13 cellular contexts compared by ENCODE assay signal in genomic region chr3:154316974-154317767, GRCh38. TPM values are rescaled to one million over a fixed set of nuclear protein-coding genes. Genes with fewer than 3 reads are reported as not detected.
DNase-seq lines count a peak whose midpoint lies in the region; FAIRE-seq and TF ChIP-seq lines count a peak whose summit lies in the region.
"Had no signal": no experiment of that assay in that cellular context is flagged by ENCODE, and none has a peak within 500 bp of the region (broad histone marks: within the 10 kb centered on the region; RNA-seq: fewer than 3 reads in every experiment).

No MANE protein-coding gene starts in this region.

- H3K36me3 ChIP-seq in mesenchymal stem cell (ENCODE audit: control insufficient read depth in 1 of 2, insufficient read depth in 2 of 2, low read depth in 1 of 2, low read length in 2 of 2): peaks cover 0 to 35% of the 10 kb centered on the region in 2 experiments

- peak overlapping the region; percentile 31 for H3K9ac ChIP-seq in mesenchymal stem cell (ENCODE audit: low read length)

- peaks cover 24% of the 10 kb centered on the region for H3K4me1 Mint-ChIP-seq in CD14-positive monocyte
- H3K4me1 Mint-ChIP-seq in activated naive CD8-positive, alpha-beta T cell (ENCODE audit: low read depth): peaks cover 17% of the 10 kb centered on the region
- H3K4me1 Mint-ChIP-seq in type B pancreatic cell (ENCODE audit: unreplicated experiment): peaks cover 13% of the 10 kb centered on the region

- no peak overlapping the region for H2BK120ac ChIP-seq in mesenchymal stem cell (ENCODE audit: low read depth, low read length)

- H3K23ac ChIP-seq in mesenchymal stem cell (ENCODE audit: low read length in 2 of 2): no peak overlapping the region

- no peak overlapping the region for H4K8ac ChIP-seq in mesenchymal stem cell (ENCODE audit: low read length)

- H3K4ac ChIP-seq in mesenchymal stem cell (ENCODE audit: low read depth in 1 of 2, low read length in 2 of 2): no peak overlapping the region

- H3K18ac ChIP-seq in mesenchymal stem cell (ENCODE audit: low read depth in 1 of 2, low read length in 2 of 2): no peak overlapping the region

- no peaks in the 10 kb centered on the region for H3K9me3 ChIP-seq in mesenchymal stem cell (ENCODE audit: control insufficient read depth, low read length)
- H3K9me3 ChIP-seq: heart right ventricle had no signal

- TF ChIP-seq CTCF in CD14-positive monocyte (IDR thresholded peaks at IDR 0.05) (no peak), type B pancreatic cell (conservative IDR thresholded peaks at IDR 0.05) (no peak)

- DNase-seq in CD14-positive monocyte (ENCODE audit: low spot score): no peak
- no peak for DNase-seq in H54 (ENCODE audit: insufficient read length, low spot score)
- DNase-seq in mesenchymal stem cell: no peak
- no peak for DNase-seq in type B pancreatic cell (ENCODE audit: extremely low spot score, unreplicated experiment)
- DNase-seq in HuH-7 (ENCODE audit: low spot score): no peak
- DNase-seq in superior temporal gyrus (ENCODE audit: extremely low spot score): no peak
- no peak for DNase-seq in dedifferentiated amniotic fluid mesenchymal stem cell (ENCODE audit: extremely low spot score)
- DNase-seq: heart right ventricle, left colon, NCI-H1436 treated with DMSO at 0.1 percent for 48 hours, NCI-H446 treated with DMSO at 0.1 percent for 48 hours, T1000 had no signal

- H3K14ac ChIP-seq in mesenchymal stem cell (ENCODE audit: low read length in 2 of 2): no peak overlapping the region

- H3K4me1 ChIP-seq in mesenchymal stem cell (ENCODE audit: control insufficient read depth, insufficient read depth, low read depth, low read length): no peaks in the 10 kb centered on the region

- intact Hi-C loops in CD14-positive monocyte (cut with micrococcal nuclease): no loop called here

- H3K27me3 ChIP-seq in mesenchymal stem cell (ENCODE audit: control insufficient read depth in 1 of 2, insufficient read depth in 1 of 2, low read length in 2 of 2): no peaks in the 10 kb centered on the region
- H3K27me3 ChIP-seq: heart right ventricle had no signal

- no peak overlapping the region for H3K4me3 ChIP-seq in mesenchymal stem cell (ENCODE audit: insufficient read depth in 1 of 2, low read depth in 1 of 2, low read length in 2 of 2)
- H3K4me3 ChIP-seq: heart right ventricle had no signal

- H3K27me3 Mint-ChIP-seq in CD14-positive monocyte (ENCODE audit: low read depth in 3 of 3): no peaks in the 10 kb centered on the region
- H3K27me3 Mint-ChIP-seq in activated naive CD8-positive, alpha-beta T cell: no peaks in the 10 kb centered on the region
- H3K27me3 Mint-ChIP-seq in type B pancreatic cell: no peaks in the 10 kb centered on the region

- no peak for TF ChIP-seq POLR2A in H54 (IDR thresholded peaks at IDR 0.05; ENCODE audit: low read depth, low read length)

- no peak overlapping the region for H3K27ac ChIP-seq in mesenchymal stem cell (ENCODE audit: low read length, poor library complexity, severe bottlenecking)
- H3K27ac ChIP-seq: heart right ventricle had no signal

- H2BK5ac ChIP-seq in mesenchymal stem cell (ENCODE audit: low read depth, low read length, poor library complexity, severe bottlenecking): no peak overlapping the region

- no peak overlapping the region for H3K4me2 ChIP-seq in mesenchymal stem cell (ENCODE audit: low read length, poor library complexity, severe bottlenecking)

- no peaks in the 10 kb centered on the region for H3K79me1 ChIP-seq in mesenchymal stem cell (replicated peaks; ENCODE audit: low read length, poor library complexity, severe bottlenecking)

- H4K91ac ChIP-seq in mesenchymal stem cell (ENCODE audit: low read length): no peak overlapping the region

- H2AFZ ChIP-seq in mesenchymal stem cell (ENCODE audit: low read depth, low read length): no peak overlapping the region

- peak; percentile 65 for FAIRE-seq in H54 (lab: Jason Lieb, UNC)

- H3K4me3 Mint-ChIP-seq in CD14-positive monocyte (no peak overlapping the region), type B pancreatic cell (no peak overlapping the region)
- peak overlapping the region; percentile 51 for H3K4me3 Mint-ChIP-seq in activated naive CD8-positive, alpha-beta T cell

- 91% methylated on average over 3 of the region's 5 CpGs for WGBS in mesenchymal stem cell

- no peak overlapping the region for H2BK15ac ChIP-seq in mesenchymal stem cell (ENCODE audit: low read depth, poor library complexity, severe bottlenecking)

- no peak overlapping the region for H2AK5ac ChIP-seq in mesenchymal stem cell (ENCODE audit: low read length, severe bottlenecking)

- no peak overlapping the region for H2BK12ac ChIP-seq in mesenchymal stem cell (ENCODE audit: low read length in 2 of 2)

- no peaks in the 10 kb centered on the region for H3K9me3 Mint-ChIP-seq in CD14-positive monocyte
- no peaks in the 10 kb centered on the region for H3K9me3 Mint-ChIP-seq in activated naive CD8-positive, alpha-beta T cell (ENCODE audit: low read depth)
- H3K9me3 Mint-ChIP-seq in type B pancreatic cell: no peaks in the 10 kb centered on the region

- H3K27ac Mint-ChIP-seq in CD14-positive monocyte (peak overlapping the region in 5 of 7 donors; percentile 15 to 39 (median 19)), type B pancreatic cell (no peak overlapping the region)
- H3K27ac Mint-ChIP-seq in activated naive CD8-positive, alpha-beta T cell: peak overlapping the region; percentile 74

- H3K36me3 Mint-ChIP-seq in CD14-positive monocyte: peaks cover 34 to 41% of the 10 kb centered on the region in 2 donors
- peaks cover 23% of the 10 kb centered on the region for H3K36me3 Mint-ChIP-seq in activated naive CD8-positive, alpha-beta T cell
- peaks cover 26% of the 10 kb centered on the region for H3K36me3 Mint-ChIP-seq in type B pancreatic cell

RNA-seq across cellular contexts. Expression of gene DHX36, which starts 7.1 kb away (rescaled TPM):
- 1 to 10 TPM; 4.7 to 5.7 TPM for polyA plus RNA-seq in CD14-positive monocyte
- 39.2 TPM for polyA plus RNA-seq in mesenchymal stem cell (2013, experiment 1 of 2)
- polyA plus RNA-seq in mesenchymal stem cell (2013, experiment 2 of 2): 37.2 TPM
- total RNA-seq in type B pancreatic cell (ENCODE audit: low replicate concordance): 59.7 and 85.6 TPM in 2 replicates
